Comparison of ENCODE assay signal across 22 cellular contexts in the genomic region with DNA sequence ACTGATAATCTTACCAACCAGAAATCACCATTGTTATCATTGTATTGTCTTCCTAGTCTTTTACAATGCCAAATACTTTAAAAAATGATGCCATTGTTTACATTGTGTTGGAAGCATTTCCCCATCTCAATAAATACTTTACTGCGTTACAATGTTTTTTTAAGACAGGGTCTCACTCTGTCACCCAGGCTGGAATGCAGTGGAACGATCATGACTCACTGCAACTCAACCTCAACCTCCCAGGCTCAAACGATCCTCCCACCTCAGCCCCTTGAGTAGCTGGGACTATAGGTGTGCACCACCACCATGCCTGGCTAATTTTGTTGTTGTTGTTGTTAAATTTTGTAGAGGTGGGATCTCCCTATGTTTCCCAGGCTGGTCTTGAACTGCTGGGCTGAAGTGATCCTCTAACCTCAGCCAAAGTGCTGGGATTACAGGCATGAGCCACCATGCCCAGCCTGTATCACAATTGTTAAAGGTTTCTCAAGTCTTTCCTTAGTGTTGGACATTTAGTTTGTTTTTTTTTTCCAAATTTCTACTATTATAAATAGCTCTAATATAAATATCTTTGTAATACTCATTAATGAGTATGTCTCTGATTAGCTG. TPM values are rescaled to one million over a fixed set of nuclear protein-coding genes. Genes with fewer than 3 reads are reported as not detected.
A peak's percentile ranks its signal among the peaks of the same experiment; 100 is the strongest.
DNase-seq lines count a peak whose midpoint lies in the region; ATAC-seq, FAIRE-seq and TF ChIP-seq lines count a peak whose summit lies in the region.
"Had no signal": no experiment of that assay in that cellular context is flagged by ENCODE, and none has a peak within 500 bp of the region (broad histone marks: within the 10 kb centered on the region; RNA-seq: fewer than 3 reads in every experiment).

No MANE protein-coding gene starts in this region.

- no peak for ATAC-seq in GM21786 (IDR thresholded peaks at IDR 0.05; ENCODE audit: unreplicated experiment)
- ATAC-seq: CD8-positive, alpha-beta T cell had no signal

- no peak for TF ChIP-seq CTCF in HEK293 (tag by site-specific recombination; IDR thresholded peaks at IDR 0.05)

- H3K4me1 ChIP-seq in HEK293 (ENCODE audit: control insufficient read depth, insufficient read depth, low read length), result peaks cover 5% of the 10 kb centered on the region

- POLR2A ChIA-PET in HEK293 (lab: Yijun Ruan, JAX), result interaction anchor here (1.9 kb wide), 1 partner anchor 43 kb away, joined by 6 read pairs; a partner anchor contains a TSS

- no peaks in the 10 kb centered on the region for H3K36me3 ChIP-seq in HEK293 (ENCODE audit: control insufficient read depth in 2 of 2, insufficient read depth in 1 of 2, low read length in 2 of 2)

- no peaks in the 10 kb centered on the region for H3K9me3 ChIP-seq in HEK293 (ENCODE audit: control insufficient read depth, insufficient read depth, low read depth, low read length)

- CTCF ChIA-PET in HEK293 (lab: Yijun Ruan, JAX), result interaction anchor here (0.7 kb wide), 1 partner anchor 73 kb away, joined by 3 read pairs; no protein-coding TSS in a partner anchor

- FAIRE-seq in RCC 7860 (lab: Jason Lieb, UNC), result peak; percentile 67

- DNase-seq in A172 (ENCODE audit: low spot score) (peak; percentile 25), RCC 7860 (ENCODE audit: low spot score) (peak; percentile 47), glomerular visceral epithelial cell (ENCODE audit: extremely low spot score) (peak; percentile 30), NCI-H510A treated with DMSO at 0.1 percent for 48 hours (lab: John Stamatoyannopoulos, UW) (no peak), midbrain (lab: John Stamatoyannopoulos, UW) (no peak), pons (ENCODE audit: low spot score) (no peak)
- DNase-seq: 8988T; AML-193; C1 segment of cervical spinal cord; CD8-positive, alpha-beta T cell; GM23248; H9; KBM-7; NCI-H1105; NCI-H2029 treated with DMSO at 0.1 percent for 48 hours; NCI-H226; NCI-H524 treated with DMSO at 0.1 percent for 48 hours; NCI-H82; Right ventricle myocardium superior had no signal

- no peak overlapping the region for H3K27ac ChIP-seq in HEK293 (ENCODE audit: extremely low read depth, low read depth, low read length)
- H3K27ac ChIP-seq: GM23248 had no signal

- no peak overlapping the region for H3K4me3 ChIP-seq in HEK293 (ENCODE audit: low read depth, low read length)
- H3K4me3 ChIP-seq: GM23248 had no signal

TF ChIP-seq in HEK293, 187 proteins besides CTCF, POLR2A, EP300 and RAD21:
- TF ChIP-seq ZNF629 (tag by site-specific recombination; IDR thresholded peaks at IDR 0.05), result no peak
- TF ChIP-seq ZBTB21 (tag by site-specific recombination; IDR thresholded peaks at IDR 0.05), result no peak
- TF ChIP-seq SETDB1 (IDR thresholded peaks at IDR 0.05; ENCODE audit: insufficient read length, low read length), result peak; percentile 88
- no peak for TF ChIP-seq ZNF843 (tag by site-specific recombination; IDR thresholded peaks at IDR 0.05)
- TF ChIP-seq ZNF548 (tag by site-specific recombination; IDR thresholded peaks at IDR 0.05), result no peak
- no peak for TF ChIP-seq TRIM28 (IDR thresholded peaks at IDR 0.05; ENCODE audit: borderline replicate concordance, low read length)
- TF ChIP-seq ZNF654 (tag by site-specific recombination; IDR thresholded peaks at IDR 0.05; ENCODE audit: low read depth), result no peak
- 0 out of 2 replicates have a peak, but pooled peaks have one; percentile 12 for TF ChIP-seq WT1 (tag by site-specific recombination; IDR thresholded peaks at IDR 0.05)
- TF ChIP-seq, protein P1, sequence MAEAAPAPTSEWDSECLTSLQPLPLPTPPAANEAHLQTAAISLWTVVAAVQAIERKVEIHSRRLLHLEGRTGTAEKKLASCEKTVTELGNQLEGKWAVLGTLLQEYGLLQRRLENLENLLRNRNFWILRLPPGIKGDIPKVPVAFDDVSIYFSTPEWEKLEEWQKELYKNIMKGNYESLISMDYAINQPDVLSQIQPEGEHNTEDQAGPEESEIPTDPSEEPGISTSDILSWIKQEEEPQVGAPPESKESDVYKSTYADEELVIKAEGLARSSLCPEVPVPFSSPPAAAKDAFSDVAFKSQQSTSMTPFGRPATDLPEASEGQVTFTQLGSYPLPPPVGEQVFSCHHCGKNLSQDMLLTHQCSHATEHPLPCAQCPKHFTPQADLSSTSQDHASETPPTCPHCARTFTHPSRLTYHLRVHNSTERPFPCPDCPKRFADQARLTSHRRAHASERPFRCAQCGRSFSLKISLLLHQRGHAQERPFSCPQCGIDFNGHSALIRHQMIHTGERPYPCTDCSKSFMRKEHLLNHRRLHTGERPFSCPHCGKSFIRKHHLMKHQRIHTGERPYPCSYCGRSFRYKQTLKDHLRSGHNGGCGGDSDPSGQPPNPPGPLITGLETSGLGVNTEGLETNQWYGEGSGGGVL (tag by site-specific recombination; IDR thresholded peaks at IDR 0.05), result peak; percentile 29; the same call in 1 of the 2 replicates

RNA-seq across cellular contexts. Expression of a gene that starts 13.5 kb away (rescaled TPM):
- 0.07 TPM in 1 of 2 replicates, not detected in the other for total RNA-seq in A172 (2014; rRNA removed; shearing (Covaris generic))
- total RNA-seq: CD8-positive, alpha-beta T cell; GM23248; OCI-LY7 had no signal

RNA-seq across cellular contexts. Expression of a gene that starts 43.3 kb away (rescaled TPM):
- 8.8 and 10.6 TPM in 2 replicates for total RNA-seq in A172 (2014; rRNA removed; shearing (Covaris generic))
- total RNA-seq: CD8-positive, alpha-beta T cell; OCI-LY7 had no signal

Comparison
In these comparisons a context has a peak if more than half of its experiments do, and no peak if none do; other contexts are left out.
1. DNase-seq: peak in A172 (single experiment), RCC 7860 (single experiment) and glomerular visceral epithelial cell (single experiment); none in NCI-H510A treated with DMSO at 0.1 percent for 48 hours (single experiment), midbrain (single experiment) and pons (single experiment).